Comparison of ENCODE assay signal across 9 cellular contexts in genomic region chr10:133035952-133036351, GRCh38. TPM values are rescaled to one million over a fixed set of nuclear protein-coding genes. Genes with fewer than 3 reads are reported as not detected.
"Had no signal": no experiment of that assay in that cellular context is flagged by ENCODE, and none has a peak within 500 bp of the region (broad histone marks: within the 10 kb centered on the region; RNA-seq: fewer than 3 reads in every experiment).

No MANE protein-coding gene starts in this region.

- DNase-seq: GDM1, GF-D8 had no signal

- H3K4me3 ChIP-seq: GM12878 had no signal

- FAIRE-seq: G401.6, GM12878, GM12891, GM12892, GM18507, GM19239 had no signal

- ATAC-seq: GM12878 had no signal

RNA-seq across cellular contexts. Expression of gene ADGRA1, which starts 51.8 kb away (rescaled TPM):
- total RNA-seq: G401, GM12878 had no signal
- polyA plus RNA-seq: GM12878 had no signal
